Comparison of ENCODE assay signal across 8 cellular contexts in genomic region chr10:30553625-30554442, GRCh38.
DNase-seq lines count a peak whose midpoint lies in the region; ATAC-seq and TF ChIP-seq lines count a peak whose summit lies in the region.

No MANE protein-coding gene starts in this region.

- H3K4me3 Mint-ChIP-seq in Caco-2 (ENCODE audit: unreplicated experiment), result no peak overlapping the region
- no peak overlapping the region for H3K4me3 Mint-ChIP-seq in activated T-helper 2 cell treated with anti-CD3 and anti-CD28 coated beads, Interferon-gamma antibody, Interleukin-2, Interleukin-4, amounts not matched to agents 10 μg/mL and 5 μg/mL and 100 μg/mL, durations not matched to agents 14 hours and 24 hours and 36 hours (ENCODE audit: low read depth)
- H3K4me3 Mint-ChIP-seq in naive thymus-derived CD8-positive, alpha-beta T cell, result no peak overlapping the region

- H3K27me3 ChIP-seq in HUES6 (ENCODE audit: control insufficient read depth, insufficient read depth, low read length) (no peaks in the 10 kb centered on the region), layer of hippocampus (ENCODE audit: control insufficient read depth, insufficient read depth, low read length) (no peaks in the 10 kb centered on the region), Caco-2 (replicated peaks; ENCODE audit: control insufficient read depth, insufficient read depth, low read length) (no peaks in the 10 kb centered on the region)

- H3K27ac Mint-ChIP-seq in Caco-2 (ENCODE audit: unreplicated experiment), result no peak overlapping the region
- no peak overlapping the region for H3K27ac Mint-ChIP-seq in activated T-helper 2 cell treated with anti-CD3 and anti-CD28 coated beads, Interferon-gamma antibody, Interleukin-2, Interleukin-4, amounts not matched to agents 10 μg/mL and 5 μg/mL and 100 μg/mL, durations not matched to agents 14 hours and 24 hours and 36 hours
- H3K27ac Mint-ChIP-seq in naive thymus-derived CD8-positive, alpha-beta T cell, result no peak overlapping the region

- intact Hi-C loops in Caco-2 (cut with micrococcal nuclease; ENCODE audit: unreplicated experiment), result no loop called here
- intact Hi-C loops in activated T-helper 2 cell treated with anti-CD3 and anti-CD28 coated beads, Interferon-gamma antibody, Interleukin-2, Interleukin-4, amounts not matched to agents 10 μg/mL and 5 μg/mL and 100 μg/mL, durations not matched to agents 14 hours and 24 hours and 36 hours (cut with micrococcal nuclease), result no loop called here

- H3K27me3 Mint-ChIP-seq in Caco-2 (ENCODE audit: insufficient read depth, unreplicated experiment), result no peaks in the 10 kb centered on the region
- peaks cover 9% of the 10 kb centered on the region for H3K27me3 Mint-ChIP-seq in activated T-helper 2 cell treated with anti-CD3 and anti-CD28 coated beads, Interferon-gamma antibody, Interleukin-2, Interleukin-4, amounts not matched to agents 10 μg/mL and 5 μg/mL and 100 μg/mL, durations not matched to agents 14 hours and 24 hours and 36 hours (ENCODE audit: low read depth)
- peaks cover 0 to 2% (median 0%) of the 10 kb centered on the region in 5 donors for H3K27me3 Mint-ChIP-seq in naive thymus-derived CD8-positive, alpha-beta T cell

- H3K9ac ChIP-seq in HUES6 (ENCODE audit: low read length), result peak overlapping the region; percentile 59

- H3K4me3 ChIP-seq in HUES6 (ENCODE audit: low read depth, low read length) (peak overlapping the region; percentile 43), Caco-2 (ENCODE audit: low read depth, low read length) (no peak overlapping the region)

- H3K36me3 ChIP-seq in HUES6 (ENCODE audit: control insufficient read depth, insufficient read depth, low read length) (no peaks in the 10 kb centered on the region), Caco-2 (ENCODE audit: control insufficient read depth, insufficient read depth, low read length) (no peaks in the 10 kb centered on the region)

- H3K9me3 Mint-ChIP-seq in Caco-2 (ENCODE audit: unreplicated experiment), result no peaks in the 10 kb centered on the region
- no peaks in the 10 kb centered on the region for H3K9me3 Mint-ChIP-seq in activated T-helper 2 cell treated with anti-CD3 and anti-CD28 coated beads, Interferon-gamma antibody, Interleukin-2, Interleukin-4, amounts not matched to agents 10 μg/mL and 5 μg/mL and 100 μg/mL, durations not matched to agents 14 hours and 24 hours and 36 hours
- no peaks in the 10 kb centered on the region for H3K9me3 Mint-ChIP-seq in naive thymus-derived CD8-positive, alpha-beta T cell

- CTCF ChIA-PET in Caco-2 (lab: Charles Lee), result no interaction called here

- H3K27ac ChIP-seq in HUES6 (ENCODE audit: low read depth, low read length), result peak overlapping the region; percentile 88
- H3K27ac ChIP-seq in caudate nucleus (ENCODE audit: low read depth, low read length), result peak overlapping the region; percentile 40
- peak overlapping the region; percentile 36 for H3K27ac ChIP-seq in layer of hippocampus (ENCODE audit: low read depth, low read length)

- peak in 6 of 61 donors; percentile 1 to 21 (median 4) for DNase-seq in caudate nucleus (lab: John Stamatoyannopoulos, UW)
- peak; percentile 22 for DNase-seq in superior temporal gyrus (ENCODE audit: extremely low spot score)
- DNase-seq in Caco-2, result no peak
- no peak for DNase-seq in stimulated activated naive CD4-positive, alpha-beta T cell treated with Interleukin-2 at 50 U/mL for 16 hours (lab: John Stamatoyannopoulos, UW)
- DNase-seq in activated T-helper 2 cell treated with anti-CD3 and anti-CD28 coated beads, Interferon-gamma antibody, Interleukin-2, Interleukin-4, amounts not matched to agents 10 μg/mL and 5 μg/mL and 100 μg/mL, durations not matched to agents 14 hours and 24 hours and 36 hours (ENCODE audit: low spot score), result no peak
- DNase-seq in naive thymus-derived CD8-positive, alpha-beta T cell, result no peak

- peaks cover 27% of the 10 kb centered on the region for H3K4me1 ChIP-seq in HUES6 (ENCODE audit: control insufficient read depth, insufficient read depth, low read length)
- peaks cover 17% of the 10 kb centered on the region for H3K4me1 ChIP-seq in Caco-2

- POLR2A ChIA-PET in Caco-2 (lab: Charles Lee), result no interaction called here
- POLR2A ChIA-PET in naive thymus-derived CD8-positive, alpha-beta T cell (lab: Charles Lee), result no interaction called here

- no peak for TF ChIP-seq CTCF in Caco-2 (IDR thresholded peaks at IDR 0.05; ENCODE audit: insufficient read depth in 1 of 2, low read depth in 1 of 2, low read length in 1 of 2, severe bottlenecking in 1 of 2, unreplicated experiment in 1 of 2)

- no TSS peak for BruUV-seq in Caco-2 (replicated peaks; lab: Mats Ljungman, UMichigan)

- no peak for ATAC-seq in naive thymus-derived CD8-positive, alpha-beta T cell

- H3K4me1 Mint-ChIP-seq in Caco-2 (ENCODE audit: low read depth, unreplicated experiment), result peaks cover 7% of the 10 kb centered on the region
- peaks cover 3% of the 10 kb centered on the region for H3K4me1 Mint-ChIP-seq in activated T-helper 2 cell treated with anti-CD3 and anti-CD28 coated beads, Interferon-gamma antibody, Interleukin-2, Interleukin-4, amounts not matched to agents 10 μg/mL and 5 μg/mL and 100 μg/mL, durations not matched to agents 14 hours and 24 hours and 36 hours (ENCODE audit: low read depth)
- peaks cover 3 to 20% (median 6%) of the 10 kb centered on the region in 4 donors for H3K4me1 Mint-ChIP-seq in naive thymus-derived CD8-positive, alpha-beta T cell

- H3K36me3 Mint-ChIP-seq in Caco-2 (ENCODE audit: insufficient read depth, unreplicated experiment), result no peaks in the 10 kb centered on the region
- H3K36me3 Mint-ChIP-seq in activated T-helper 2 cell treated with anti-CD3 and anti-CD28 coated beads, Interferon-gamma antibody, Interleukin-2, Interleukin-4, amounts not matched to agents 10 μg/mL and 5 μg/mL and 100 μg/mL, durations not matched to agents 14 hours and 24 hours and 36 hours (ENCODE audit: low read depth), result no peaks in the 10 kb centered on the region
- no peaks in the 10 kb centered on the region for H3K36me3 Mint-ChIP-seq in naive thymus-derived CD8-positive, alpha-beta T cell

- H3K9me3 ChIP-seq in HUES6 (ENCODE audit: control insufficient read depth, insufficient read depth, low read depth, low read length), result no peaks in the 10 kb centered on the region
- no peaks in the 10 kb centered on the region for H3K9me3 ChIP-seq in Caco-2

Comparison
In these comparisons a context has a peak if more than half of its experiments do, and no peak if none do; other contexts are left out.
1. H3K27ac ChIP-seq: peak in every context shown above with its lines; median percentile 88 in HUES6; 40 in caudate nucleus; 36 in layer of hippocampus.